Comparison of ENCODE assay signal across 8 cellular contexts in genomic region chr20:18794428-18794787, GRCh38. TPM values are rescaled to one million over a fixed set of nuclear protein-coding genes. Genes with fewer than 3 reads are reported as not detected.
DNase-seq lines count a peak whose midpoint lies in the region; ATAC-seq and TF ChIP-seq lines count a peak whose summit lies in the region.

No MANE protein-coding gene starts in this region.

- DNase-seq in HAP-1 (ENCODE audit: low spot score in 2 of 2) (no peak), iPS DF 6.9 (ENCODE audit: low read depth, low spot score) (no peak), spleen (no peak), NCI-H1694 treated with DMSO at 0.1 percent for 48 hours (lab: John Stamatoyannopoulos, UW) (no peak), NCI-H146 (lab: John Stamatoyannopoulos, UW) (no peak), SHP77 (lab: John Stamatoyannopoulos, UW) (no peak)
- DNase-seq in activated CD4-positive, alpha-beta memory T cell treated with anti-CD3 and anti-CD28 coated beads for 36 hours, result no peak

- H3K9me3 ChIP-seq in HAP-1 (no peaks in the 10 kb centered on the region), iPS DF 6.9 (ENCODE audit: control insufficient read depth, insufficient read depth, low read length) (no peaks in the 10 kb centered on the region), spleen (peaks cover 0 to 8% (median 0%) of the 10 kb centered on the region in 8 donors)

- WGBS in iPS DF 6.9 (ENCODE audit: insufficient coverage, insufficient read length), result no CpG with 5 or more reads among the region's 3 CpGs
- 59 to 72% (median 61%) methylated on average over 3 of the region's 3 CpGs for WGBS in spleen, 5 donors

- POLR2A ChIA-PET in activated CD4-positive, alpha-beta memory T cell treated with anti-CD3 and anti-CD28 coated beads for 36 hours (lab: Charles Lee), result no interaction called here

- CTCF ChIA-PET in activated CD4-positive, alpha-beta memory T cell treated with anti-CD3 and anti-CD28 coated beads for 36 hours (lab: Charles Lee), result interaction anchor here (1.2 to 1.4 kb wide), 2 partner anchors 60 to 162 kb away, joined by 4 read pairs; no protein-coding TSS in a partner anchor

- TF ChIP-seq POLR2A in spleen (IDR thresholded peaks at IDR 0.05), result no peak

- intact Hi-C loops in activated CD4-positive, alpha-beta memory T cell treated with anti-CD3 and anti-CD28 coated beads for 36 hours (cut with micrococcal nuclease), result loop anchor here (1.0 to 10.0 kb wide), 4 partner anchors 162 to 830 kb away; partner anchors contain the start of genes MGME1, SMIM26 and SNX5
- intact Hi-C loops in spleen (cut with DNase I; ENCODE audit: low total_unique reads), result no loop called here

- H3K27me3 ChIP-seq in HAP-1 (ENCODE audit: low read depth) (no peaks in the 10 kb centered on the region), iPS DF 6.9 (ENCODE audit: control insufficient read depth, insufficient read depth, low read length) (no peaks in the 10 kb centered on the region), spleen (replicated peaks in 1 of 7) (peaks cover 0 to 14% (median 0%) of the 10 kb centered on the region in 7 donors)

- peaks cover 8% of the 10 kb centered on the region; the same call in 1 of the 2 replicates for H3K4me1 ChIP-seq in HAP-1
- H3K4me1 ChIP-seq in iPS DF 6.9 (ENCODE audit: control insufficient read depth, insufficient read depth, low read length), result no peaks in the 10 kb centered on the region
- peaks cover 0 to 20% (median 12%) of the 10 kb centered on the region in 6 donors for H3K4me1 ChIP-seq in spleen

- peaks cover 4% of the 10 kb centered on the region for H3K9me3 Mint-ChIP-seq in activated CD4-positive, alpha-beta memory T cell treated with anti-CD3 and anti-CD28 coated beads for 36 hours

- peaks cover 12% of the 10 kb centered on the region for H3K4me1 Mint-ChIP-seq in activated CD4-positive, alpha-beta memory T cell treated with anti-CD3 and anti-CD28 coated beads for 36 hours (ENCODE audit: low read depth)

- no peaks in the 10 kb centered on the region for H3K36me3 Mint-ChIP-seq in activated CD4-positive, alpha-beta memory T cell treated with anti-CD3 and anti-CD28 coated beads for 36 hours

- peak overlapping the region; percentile 90 for H3K4me3 Mint-ChIP-seq in activated CD4-positive, alpha-beta memory T cell treated with anti-CD3 and anti-CD28 coated beads for 36 hours

- H3K27ac Mint-ChIP-seq in activated CD4-positive, alpha-beta memory T cell treated with anti-CD3 and anti-CD28 coated beads for 36 hours, result peak overlapping the region; percentile 86

- peak overlapping the region; percentile 47 for H3K4me3 ChIP-seq in HAP-1
- H3K4me3 ChIP-seq in iPS DF 6.9 (ENCODE audit: low read length), result peak overlapping the region; percentile 49; the same call in 1 of the 2 replicates
- peak overlapping the region; percentile 41 to 74 (median 53) for H3K4me3 ChIP-seq in spleen

- in situ Hi-C loops in HAP-1 (cut with MboI; ENCODE audit: low sequenced_read_pairs), result no loop called here

- no peak for ATAC-seq in HG02981 (IDR thresholded peaks at IDR 0.05; ENCODE audit: unreplicated experiment)

- H3K27ac ChIP-seq in iPS DF 6.9 (ENCODE audit: low read length) (no peak overlapping the region), spleen (peak overlapping the region; percentile 78 to 96 (median 92))

- H3K36me3 ChIP-seq in HAP-1 (replicated peaks), result no peaks in the 10 kb centered on the region
- H3K36me3 ChIP-seq in iPS DF 6.9 (ENCODE audit: control insufficient read depth, insufficient read depth, low read length), result no peaks in the 10 kb centered on the region
- H3K36me3 ChIP-seq in spleen, result no peaks in the 10 kb centered on the region

- peaks cover 6% of the 10 kb centered on the region for H3K27me3 Mint-ChIP-seq in activated CD4-positive, alpha-beta memory T cell treated with anti-CD3 and anti-CD28 coated beads for 36 hours

- no peak for TF ChIP-seq CTCF in spleen (IDR thresholded peaks at IDR 0.05 in 8 of 11, conservative IDR thresholded peaks at IDR 0.05 in 3 of 11)

RNA-seq across cellular contexts. Expression of gene SCP2D1, which starts 19.2 kb away (rescaled TPM):
- not detected for total RNA-seq in activated CD4-positive, alpha-beta memory T cell treated with anti-CD3 and anti-CD28 coated beads for 36 hours
- total RNA-seq in spleen, result not detected
- not detected for polyA plus RNA-seq in spleen
